19 cellular contexts compared by ENCODE assay signal in genomic region chr12:26790645-26790994, GRCh38. TPM values are rescaled to one million over a fixed set of nuclear protein-coding genes. Genes with fewer than 3 reads are reported as not detected.
DNase-seq lines count a peak whose midpoint lies in the region; ATAC-seq and TF ChIP-seq lines count a peak whose summit lies in the region.
"Had no signal": no experiment of that assay in that cellular context is flagged by ENCODE, and none has a peak within 500 bp of the region (broad histone marks: within the 10 kb centered on the region; RNA-seq: fewer than 3 reads in every experiment).

No MANE protein-coding gene starts in this region.

- H3K4me3 ChIP-seq in SJCRH30 (no peak overlapping the region), upper lobe of right lung (no peak overlapping the region), right atrium auricular region (no peak overlapping the region)
- H3K4me3 ChIP-seq: BLaER1, thoracic aorta had no signal

- no peak for DNase-seq in SJCRH30
- DNase-seq in left lobe of liver (ENCODE audit: low spot score), result no peak
- no peak for DNase-seq in upper lobe of right lung
- no peak for DNase-seq in right atrium auricular region (ENCODE audit: low spot score)
- DNase-seq: activated CD4-positive, alpha-beta T cell treated with anti-CD3 and anti-CD28 coated beads for 1 hour; activated CD8-positive, alpha-beta memory T cell treated with anti-CD3 and anti-CD28 coated beads, Interleukin-2, amount 10 ng/mL, durations not matched to agents 7 days and 5 days; activated gamma-delta T cell; amygdala; H9; NCI-H1930; NCI-H510A; stimulated activated CD4-positive, alpha-beta T cell treated with anti-CD3 and anti-CD28 coated beads, Interleukin-4, amount 100 ng/mL, for 24 hours; stimulated activated CD8-positive, alpha-beta memory T cell treated with anti-CD3 and anti-CD28 coated beads, Interleukin-4, amount 100 ng/mL, for 48 hours had no signal

- ATAC-seq in GM21423 (IDR thresholded peaks at IDR 0.05; ENCODE audit: unreplicated experiment) (peak; percentile 10), left lobe of liver (peak; percentile 24), upper lobe of right lung (peak; percentile 50), HG03045 (IDR thresholded peaks at IDR 0.05; ENCODE audit: unreplicated experiment) (no peak), GM21576 (IDR thresholded peaks at IDR 0.05; ENCODE audit: unreplicated experiment) (no peak)
- ATAC-seq: activated CD8-positive, alpha-beta memory T cell treated with anti-CD3 and anti-CD28 coated beads, Interleukin-2, amount 10 ng/mL, durations not matched to agents 7 days and 5 days had no signal

- H3K27me3 ChIP-seq in SJCRH30, result no peaks in the 10 kb centered on the region
- H3K27me3 ChIP-seq in upper lobe of right lung, result no peaks in the 10 kb centered on the region
- H3K27me3 ChIP-seq in right atrium auricular region, result no peaks in the 10 kb centered on the region
- H3K27me3 ChIP-seq: BLaER1 had no signal

- TF ChIP-seq CTCF in upper lobe of right lung (IDR thresholded peaks at IDR 0.05) (no peak), right atrium auricular region (IDR thresholded peaks at IDR 0.05) (no peak)

- H3K27ac ChIP-seq in SJCRH30 (peak overlapping the region; percentile 27), upper lobe of right lung (no peak overlapping the region), right atrium auricular region (no peak overlapping the region)
- H3K27ac ChIP-seq: BLaER1, epithelial cell of prostate, thoracic aorta had no signal

- intact Hi-C loops in upper lobe of right lung (cut with DNase I), result no loop called here

- 0 out of 2 replicates have a peak, but pooled peaks cover 5% of the 10 kb centered on the region for H3K9me3 ChIP-seq in SJCRH30 (replicated peaks)
- no peaks in the 10 kb centered on the region for H3K9me3 ChIP-seq in upper lobe of right lung
- no peaks in the 10 kb centered on the region for H3K9me3 ChIP-seq in right atrium auricular region
- H3K9me3 ChIP-seq: BLaER1, thoracic aorta had no signal

- H3K36me3 ChIP-seq in SJCRH30 (no peaks in the 10 kb centered on the region), upper lobe of right lung (no peaks in the 10 kb centered on the region), right atrium auricular region (no peaks in the 10 kb centered on the region)
- H3K36me3 ChIP-seq: BLaER1, thoracic aorta had no signal

- H3K4me1 ChIP-seq in SJCRH30 (peaks cover 40% of the 10 kb centered on the region), upper lobe of right lung (peaks cover 30% of the 10 kb centered on the region), right atrium auricular region (peaks cover 0 to 26% of the 10 kb centered on the region in 2 donors)

RNA-seq across cellular contexts. Expression of gene ITPR2, which starts 42.4 kb away (rescaled TPM):
- 7.8 and 8.7 TPM in 2 replicates for total RNA-seq in SJCRH30 (2014; rRNA removed; shearing (Covaris generic))
- 62.4 TPM for total RNA-seq in left lobe of liver
- 50.8 TPM for total RNA-seq in upper lobe of right lung
- total RNA-seq in right atrium auricular region, result 10 to 100 TPM; 13.0 to 20.7 TPM

Comparison
In these comparisons a context has a peak if more than half of its experiments do, and no peak if none do; other contexts are left out.
1. ATAC-seq: peak in GM21423 (single experiment), left lobe of liver (single experiment) and upper lobe of right lung (single experiment); none in HG03045 (single experiment) and GM21576 (single experiment).